17 cellular contexts compared by ENCODE assay signal in the genomic region with DNA sequence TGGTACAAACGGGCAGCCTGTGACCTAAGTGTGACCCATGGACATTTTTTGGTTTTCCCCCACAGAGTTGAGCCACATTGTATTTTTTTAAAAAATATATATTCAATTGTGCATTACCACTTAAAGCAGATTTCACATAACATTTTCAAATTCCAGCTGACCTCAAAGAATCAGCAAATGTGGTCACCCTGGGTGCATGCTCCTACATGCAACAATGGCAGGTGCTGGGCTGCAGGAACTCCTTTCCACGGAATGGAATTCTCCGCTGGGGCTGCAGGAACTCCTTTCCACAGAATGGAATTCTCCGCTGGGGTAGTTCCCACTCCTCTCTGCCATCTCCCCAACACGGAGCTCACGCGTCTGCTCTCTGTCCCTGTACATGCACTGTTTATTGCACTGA.
"Had no signal": no experiment of that assay in that cellular context is flagged by ENCODE, and none has a peak within 500 bp of the region (broad histone marks: within the 10 kb centered on the region; RNA-seq: fewer than 3 reads in every experiment).

No MANE protein-coding gene starts in this region.

- H3K4me1 ChIP-seq: stomach had no signal

- DNase-seq: cortex of kidney; dorsolateral prefrontal cortex; effector CD8-positive, alpha-beta T cell; foreskin fibroblast; hippocampal formation; kidney glomerular epithelial cell; naive thymus-derived CD4-positive, alpha-beta T cell; posterior cingulate gyrus; stimulated activated CD4-positive, alpha-beta T cell treated with anti-CD3 and anti-CD28 coated beads, Interleukin-2, amount 100 ng/mL, for 24 hours; stimulated activated naive CD4-positive, alpha-beta T cell; stomach; substantia nigra; transverse colon had no signal

- H3K27me3 ChIP-seq: dorsolateral prefrontal cortex, neutrophil, transverse colon had no signal

- H3K4me3 ChIP-seq: dorsolateral prefrontal cortex, skin epidermis, stomach, thoracic aorta, transverse colon had no signal

- H3K36me3 ChIP-seq: neutrophil, stomach, thoracic aorta, transverse colon had no signal

- H3K27ac ChIP-seq: dorsolateral prefrontal cortex, neutrophil, skin epidermis, stomach, thoracic aorta, transverse colon had no signal

- ATAC-seq: naive thymus-derived CD4-positive, alpha-beta T cell; sciatic nerve had no signal

- H3K9me3 ChIP-seq: neutrophil, stomach, thoracic aorta, transverse colon had no signal
